In genomic region chr1:33338495-33339211, GRCh38 we compare ENCODE assay signal across 8 cellular contexts. TPM values are rescaled to one million over a fixed set of nuclear protein-coding genes. Genes with fewer than 3 reads are reported as not detected.
DNase-seq lines count a peak whose midpoint lies in the region; ATAC-seq, FAIRE-seq and TF ChIP-seq lines count a peak whose summit lies in the region.

No MANE protein-coding gene starts in this region.

- H3K9me3 ChIP-seq in right cardiac atrium (ENCODE audit: control insufficient read depth, low read length), result no peaks in the 10 kb centered on the region

- no peaks in the 10 kb centered on the region for H3K27me3 ChIP-seq in right cardiac atrium (ENCODE audit: control insufficient read depth, insufficient read depth)

- TF ChIP-seq CTCF in astrocyte of the spinal cord (IDR thresholded peaks at IDR 0.05; ENCODE audit: low read depth, low read length), result no peak

- in situ Hi-C loops in astrocyte of the spinal cord (cut with HindIII; ENCODE audit: low sequenced_read_pairs), result no loop called here

- H3K27ac ChIP-seq in right cardiac atrium (ENCODE audit: low read length) (peak overlapping the region; percentile 98), skin epidermis (peak overlapping the region in 20 of 21 experiments; percentile 16 to 87 (median 76))

- ATAC-seq in right cardiac atrium (peak; percentile 71 to 77), GM21360 (IDR thresholded peaks at IDR 0.05; ENCODE audit: unreplicated experiment) (no peak), HG03196 (IDR thresholded peaks at IDR 0.05; ENCODE audit: unreplicated experiment) (no peak)

- WGBS in right cardiac atrium, result 7% methylated on average over 13 of the region's 13 CpGs

- peaks cover 58% of the 10 kb centered on the region for H3K4me1 ChIP-seq in right cardiac atrium (ENCODE audit: control insufficient read depth, insufficient read depth, low read length)

- DNase-seq in HS-5 (ENCODE audit: low read depth) (peak; percentile 60), astrocyte of the spinal cord (ENCODE audit: low read depth, low spot score) (peak; percentile 75), right cardiac atrium (peak in 2 of 3 donors; percentile 72 to 86), RCC 7860 (ENCODE audit: low spot score) (no peak), DMS79 (lab: John Stamatoyannopoulos, UW) (no peak)

- no peak for FAIRE-seq in RCC 7860 (lab: Jason Lieb, UNC)

- H3K4me3 ChIP-seq in astrocyte of the spinal cord (ENCODE audit: low read depth, low read length) (no peak overlapping the region), right cardiac atrium (ENCODE audit: low read length) (peak overlapping the region; percentile 0), skin epidermis (peak overlapping the region in 1 of 7 experiments; percentile 2)

- intact Hi-C loops in right cardiac atrium (cut with DNase I), result no loop called here

RNA-seq across cellular contexts. Expression of gene A3GALT2, which starts 17.8 kb away (rescaled TPM):
- not detected for total RNA-seq in right cardiac atrium
- not detected for polyA plus RNA-seq in right cardiac atrium

Comparison
In these comparisons a context has a peak if more than half of its experiments do, and no peak if none do; other contexts are left out.
1. DNase-seq: peak in HS-5 (single experiment), astrocyte of the spinal cord (single experiment) and right cardiac atrium (2 of 3); none in RCC 7860 (single experiment) and DMS79 (single experiment).
2. ATAC-seq: peak in right cardiac atrium (2 of 2); none in GM21360 (single experiment) and HG03196 (single experiment).